ENCODE assay signal across 12 cellular contexts in the genomic region with DNA sequence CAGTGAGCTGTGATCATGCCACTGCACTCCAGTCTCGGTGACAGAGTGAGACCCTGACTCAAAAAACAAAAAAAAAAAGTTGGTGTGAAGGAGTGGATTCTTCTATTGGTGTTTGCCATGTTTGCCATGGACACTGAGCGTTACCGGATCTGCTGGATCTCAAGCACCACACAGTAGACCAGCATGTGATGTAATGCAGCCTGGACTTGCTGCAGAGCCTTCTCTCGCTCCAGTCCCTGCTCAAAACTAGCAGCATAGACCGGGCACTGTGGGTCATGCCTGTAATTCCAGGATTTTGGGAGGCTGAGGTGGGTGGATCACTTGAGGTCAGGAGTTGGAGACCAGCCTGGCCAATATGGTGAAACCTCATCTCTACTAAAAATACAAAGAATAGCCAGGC. TPM values are rescaled to one million over a fixed set of nuclear protein-coding genes. Genes with fewer than 3 reads are reported as not detected.
"Had no signal": no experiment of that assay in that cellular context is flagged by ENCODE, and none has a peak within 500 bp of the region (broad histone marks: within the 10 kb centered on the region; RNA-seq: fewer than 3 reads in every experiment).

No MANE protein-coding gene starts in this region.

- ATAC-seq: GM23338, HCT116 had no signal

- H3K9ac ChIP-seq: GM23248 had no signal

- H3K27ac ChIP-seq: GM23248 had no signal

- DNase-seq: GM23248, GOT3, H7, H9, HCEC 1CT, HFFc6 had no signal

- FAIRE-seq: H1, H54 had no signal

- H3K9me3 ChIP-seq: HAP-1 had no signal

- H2AFZ ChIP-seq: GM23248, GM23338 had no signal

- H3K36me3 ChIP-seq: HAP-1 had no signal

- H3K4me1 ChIP-seq: HAP-1 had no signal

- H3K4me3 ChIP-seq: GM23248, GM23338, HAP-1 had no signal

- H3K4me2 ChIP-seq: GM23338 had no signal

RNA-seq across cellular contexts. Expression of a gene that starts 52.9 kb away (rescaled TPM):
- total RNA-seq: H4 had no signal
